ENCODE assay signal across 1 cellular context in the genomic region with DNA sequence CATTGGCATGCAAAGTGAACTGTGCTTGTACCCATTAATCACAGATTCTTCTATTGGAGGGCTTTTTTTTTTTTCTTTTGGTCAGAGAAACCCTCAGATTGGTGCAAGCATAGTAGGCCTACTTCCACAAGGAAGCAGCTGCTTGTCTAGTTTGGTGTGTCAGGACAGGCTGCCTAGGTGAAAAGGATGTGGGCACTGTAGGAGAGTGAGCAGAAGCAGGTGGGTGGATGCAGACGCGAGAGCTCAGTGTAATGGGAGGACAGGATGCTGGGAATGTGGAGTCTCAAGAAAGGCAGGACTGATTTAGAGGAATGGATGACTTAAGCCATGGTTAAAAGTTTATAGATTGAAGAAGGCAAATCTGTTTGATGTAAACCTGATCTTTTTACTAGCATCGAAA.
TF ChIP-seq lines count a peak whose summit lies in the region.

No MANE protein-coding gene starts in this region.

TF ChIP-seq in GM23338, 12 proteins besides CTCF, POLR2A, EP300 and RAD21:
- TF ChIP-seq ZNF114 (CRISPR knock-in tag; IDR thresholded peaks at IDR 0.05) (no peak), ZNF331 (CRISPR knock-in tag; IDR thresholded peaks at IDR 0.05; ENCODE audit: low read depth) (no peak), CREB1 (CRISPR knock-in tag; IDR thresholded peaks at IDR 0.05; ENCODE audit: low read depth) (no peak), ZNF462 (CRISPR knock-in tag; IDR thresholded peaks at IDR 0.05) (no peak), JUNB (IDR thresholded peaks at IDR 0.05; ENCODE audit: unreplicated experiment) (no peak), POLR2AphosphoS5 (IDR thresholded peaks at IDR 0.05; ENCODE audit: low read depth) (no peak), STAT1 (IDR thresholded peaks at IDR 0.05; ENCODE audit: unreplicated experiment) (no peak), NANOG (IDR thresholded peaks at IDR 0.05; ENCODE audit: borderline replicate concordance) (no peak), REST (IDR thresholded peaks at IDR 0.05; ENCODE audit: unreplicated experiment) (no peak), EZH2phosphoT487 (IDR thresholded peaks at IDR 0.05; ENCODE audit: unreplicated experiment) (no peak), EZH2 (IDR thresholded peaks at IDR 0.05; ENCODE audit: low read depth, unreplicated experiment) (no peak)
- TF ChIP-seq, protein P1, sequence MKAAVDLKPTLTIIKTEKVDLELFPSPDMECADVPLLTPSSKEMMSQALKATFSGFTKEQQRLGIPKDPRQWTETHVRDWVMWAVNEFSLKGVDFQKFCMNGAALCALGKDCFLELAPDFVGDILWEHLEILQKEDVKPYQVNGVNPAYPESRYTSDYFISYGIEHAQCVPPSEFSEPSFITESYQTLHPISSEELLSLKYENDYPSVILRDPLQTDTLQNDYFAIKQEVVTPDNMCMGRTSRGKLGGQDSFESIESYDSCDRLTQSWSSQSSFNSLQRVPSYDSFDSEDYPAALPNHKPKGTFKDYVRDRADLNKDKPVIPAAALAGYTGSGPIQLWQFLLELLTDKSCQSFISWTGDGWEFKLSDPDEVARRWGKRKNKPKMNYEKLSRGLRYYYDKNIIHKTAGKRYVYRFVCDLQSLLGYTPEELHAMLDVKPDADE (IDR thresholded peaks at IDR 0.05) = no peak
